In genomic region chr1:112714313-112715263, GRCh38 we compare ENCODE assay signal across 8 cellular contexts. TPM values are rescaled to one million over a fixed set of nuclear protein-coding genes. Genes with fewer than 3 reads are reported as not detected.
A peak's percentile ranks its signal among the peaks of the same experiment; 100 is the strongest.
DNase-seq lines count a peak whose midpoint lies in the region; FAIRE-seq and TF ChIP-seq lines count a peak whose summit lies in the region.

No MANE protein-coding gene starts in this region.

- in situ Hi-C loops in KBM-7 (cut with MboI; ENCODE audit: low pct_unique_long_range_greater_than_20kb, low sequenced_read_pairs): no loop called here

- peaks cover 10 to 12% of the 10 kb centered on the region in 2 experiments for H3K36me3 ChIP-seq in keratinocyte (ENCODE audit: control insufficient read depth in 2 of 2, extremely low read depth in 1 of 2, insufficient read depth in 2 of 2, low read length in 2 of 2)

- dilution Hi-C loops in keratinocyte (cut with MboI; ENCODE audit: extremely low pct_ligation_motif_present, low sequenced_read_pairs): loop anchor here (5.0 kb wide), 1 partner anchor 68 kb away; no protein-coding TSS in a partner anchor

- peak in 1 of 3 experiments; percentile 9 for TF ChIP-seq CTCF in keratinocyte (optimal IDR thresholded peaks at IDR 0.05 in 1 of 3, IDR thresholded peaks at IDR 0.05 in 1 of 3, conservative IDR thresholded peaks at IDR 0.05 in 1 of 3; ENCODE audit: extremely low read depth in 1 of 3, insufficient read depth in 2 of 3, low read length in 3 of 3)

- no peaks in the 10 kb centered on the region for H3K9me3 Mint-ChIP-seq in stimulated activated naive CD8-positive, alpha-beta T cell treated with anti-CD3 and anti-CD28 coated beads, Interleukin-15, Interleukin-2, amounts not matched to agents 100 ng/mL and 50 ng/mL, for 24 hours

- H3K4me2 ChIP-seq in keratinocyte (ENCODE audit: control insufficient read depth, extremely low read depth, insufficient read depth, low read depth, low read length): peak overlapping the region; percentile 92

- H3K36me3 Mint-ChIP-seq in stimulated activated naive CD8-positive, alpha-beta T cell treated with anti-CD3 and anti-CD28 coated beads, Interleukin-15, Interleukin-2, amounts not matched to agents 100 ng/mL and 50 ng/mL, for 24 hours (ENCODE audit: low read depth): no peaks in the 10 kb centered on the region

- peak overlapping the region; percentile 69 to 89 (median 73) for H3K4me3 ChIP-seq in keratinocyte (ENCODE audit: control insufficient read depth in 2 of 3, extremely low read depth in 1 of 3, insufficient read depth in 2 of 3, low read depth in 1 of 3, low read length in 3 of 3)

- H3K9ac ChIP-seq in keratinocyte (ENCODE audit: control insufficient read depth, extremely low read depth, insufficient read depth, low read length): peak overlapping the region; percentile 72

- H4K20me1 ChIP-seq in keratinocyte (ENCODE audit: control insufficient read depth, extremely low read depth, insufficient read depth, low read length): no peaks in the 10 kb centered on the region

- H3K27ac Mint-ChIP-seq in stimulated activated naive CD8-positive, alpha-beta T cell treated with anti-CD3 and anti-CD28 coated beads, Interleukin-15, Interleukin-2, amounts not matched to agents 100 ng/mL and 50 ng/mL, for 24 hours: no peak overlapping the region

- H3K27me3 Mint-ChIP-seq in stimulated activated naive CD8-positive, alpha-beta T cell treated with anti-CD3 and anti-CD28 coated beads, Interleukin-15, Interleukin-2, amounts not matched to agents 100 ng/mL and 50 ng/mL, for 24 hours: peaks cover 17% of the 10 kb centered on the region

- peaks cover 8% of the 10 kb centered on the region for H3K4me1 ChIP-seq in keratinocyte (ENCODE audit: control insufficient read depth, extremely low read depth, insufficient read depth, low read length)

- H3K9me1 ChIP-seq in keratinocyte (ENCODE audit: control insufficient read depth, extremely low read depth, insufficient read depth, low read length): no peaks in the 10 kb centered on the region

- H3K9me3 ChIP-seq in keratinocyte (ENCODE audit: control insufficient read depth, low read depth, low read length): no peaks in the 10 kb centered on the region

- peak overlapping the region; percentile 80 for H2AFZ ChIP-seq in keratinocyte (ENCODE audit: control insufficient read depth, low read length)

- no peak overlapping the region for H3K27ac ChIP-seq in keratinocyte (ENCODE audit: control insufficient read depth, insufficient read depth, low read length)

- no peak for FAIRE-seq in keratinocyte (lab: Jason Lieb, UNC)

- H3K79me2 ChIP-seq in keratinocyte (ENCODE audit: control insufficient read depth, insufficient read depth, low read length): no peaks in the 10 kb centered on the region

- H3K27me3 ChIP-seq in keratinocyte (ENCODE audit: control insufficient read depth, extremely low read depth, insufficient read depth, low read length): no peaks in the 10 kb centered on the region

- DNase-seq in activated naive CD4-positive, alpha-beta T cell treated with Interleukin-2 at 50 U/mL for 16 hours: peak; percentile 21
- no peak for DNase-seq in activated naive CD4-positive, alpha-beta T cell (lab: John Stamatoyannopoulos, UW)
- peak; percentile 70 for DNase-seq in KBM-7
- peak; percentile 42 for DNase-seq in astrocyte of the hippocampus (ENCODE audit: low read depth, low spot score)
- DNase-seq in keratinocyte (ENCODE audit: low read depth, low spot score): no peak
- DNase-seq in HCEC 1CT: no peak
- no peak for DNase-seq in GM03348 (ENCODE audit: low spot score)

- H3K4me3 Mint-ChIP-seq in stimulated activated naive CD8-positive, alpha-beta T cell treated with anti-CD3 and anti-CD28 coated beads, Interleukin-15, Interleukin-2, amounts not matched to agents 100 ng/mL and 50 ng/mL, for 24 hours: peak overlapping the region; percentile 74

- H3K4me1 Mint-ChIP-seq in stimulated activated naive CD8-positive, alpha-beta T cell treated with anti-CD3 and anti-CD28 coated beads, Interleukin-15, Interleukin-2, amounts not matched to agents 100 ng/mL and 50 ng/mL, for 24 hours (ENCODE audit: low read depth): peaks cover 43% of the 10 kb centered on the region

RNA-seq across cellular contexts. Expression of gene PPM1J, which starts 0.5 kb away (rescaled TPM):
- 7.7 to 14.2 TPM (median 7.7 TPM) in 3 replicates for polyA plus RNA-seq in keratinocyte
- polyA plus RNA-seq in keratinocyte (2011; ENCODE audit: low read depth): 1.3 TPM
- 5.5 and 8.3 TPM in 2 replicates for polyA plus RNA-seq in keratinocyte (2011; cell fraction: cytosol; rRNA removed)
- 32.6 and 41.3 TPM in 2 replicates for polyA plus RNA-seq in keratinocyte (2011; cell fraction: nucleus; rRNA removed)
- polyA plus RNA-seq in keratinocyte (2012; ENCODE audit: low replicate concordance): 7.1 and 7.8 TPM in 2 replicates
- 4.0 to 7.7 TPM (median 6.9 TPM) in 3 replicates for polyA minus RNA-seq in keratinocyte
- polyA minus RNA-seq in keratinocyte (2011; cell fraction: cytosol; rRNA and poly(A)+ RNA removed): 6.9 TPM
- 3.6 and 3.9 TPM in 2 replicates for polyA minus RNA-seq in keratinocyte (2011; cell fraction: nucleus; rRNA and poly(A)+ RNA removed)

RNA-seq across cellular contexts. Expression of gene RHOC, which starts 7.7 kb away (rescaled TPM):
- polyA plus RNA-seq in keratinocyte: 639 to 942 TPM (median 813 TPM) in 3 replicates
- polyA plus RNA-seq in keratinocyte (2011; ENCODE audit: low read depth): 318 TPM
- polyA plus RNA-seq in keratinocyte (2011; cell fraction: cytosol; rRNA removed): 729 and 994 TPM in 2 replicates
- polyA plus RNA-seq in keratinocyte (2011; cell fraction: nucleus; rRNA removed): 447 and 491 TPM in 2 replicates
- polyA plus RNA-seq in keratinocyte (2012; ENCODE audit: low replicate concordance): 415 and 728 TPM in 2 replicates
- polyA minus RNA-seq in keratinocyte: 503 to 721 TPM (median 560 TPM) in 3 replicates
- 621 TPM for polyA minus RNA-seq in keratinocyte (2011; cell fraction: cytosol; rRNA and poly(A)+ RNA removed)
- polyA minus RNA-seq in keratinocyte (2011; cell fraction: nucleus; rRNA and poly(A)+ RNA removed): 137 and 149 TPM in 2 replicates

RNA-seq across cellular contexts. Expression of gene MOV10, which starts 40.1 kb away (rescaled TPM):
- polyA plus RNA-seq in keratinocyte: 28.6 to 39.2 TPM (median 30.6 TPM) in 3 replicates
- polyA plus RNA-seq in keratinocyte (2011; ENCODE audit: low read depth): 36.0 TPM
- polyA plus RNA-seq in keratinocyte (2011; cell fraction: cytosol; rRNA removed): 20.5 and 26.0 TPM in 2 replicates
- 86.0 and 114 TPM in 2 replicates for polyA plus RNA-seq in keratinocyte (2011; cell fraction: nucleus; rRNA removed)
- 35.4 and 47.6 TPM in 2 replicates for polyA plus RNA-seq in keratinocyte (2012; ENCODE audit: low replicate concordance)
- polyA minus RNA-seq in keratinocyte: 37.8 to 59.4 TPM (median 52.1 TPM) in 3 replicates
- polyA minus RNA-seq in keratinocyte (2011; cell fraction: cytosol; rRNA and poly(A)+ RNA removed): 49.7 TPM
- 53.8 and 55.9 TPM in 2 replicates for polyA minus RNA-seq in keratinocyte (2011; cell fraction: nucleus; rRNA and poly(A)+ RNA removed)

Comparison
In these comparisons a context has a peak if more than half of its experiments do, and no peak if none do; other contexts are left out.
1. DNase-seq: peak in activated naive CD4-positive, alpha-beta T cell treated with Interleukin-2 at 50 U/mL for 16 hours (single experiment), KBM-7 (single experiment) and astrocyte of the hippocampus (single experiment); none in activated naive CD4-positive, alpha-beta T cell (0 of 4), keratinocyte (single experiment), HCEC 1CT (single experiment) and GM03348 (single experiment).